Comparison of ENCODE assay signal across 9 cellular contexts in genomic region chr11:124745835-124746620, GRCh38. TPM values are rescaled to one million over a fixed set of nuclear protein-coding genes. Genes with fewer than 3 reads are reported as not detected.
DNase-seq lines count a peak whose midpoint lies in the region; ATAC-seq and TF ChIP-seq lines count a peak whose summit lies in the region.
"Had no signal": no experiment of that assay in that cellular context is flagged by ENCODE, and none has a peak within 500 bp of the region (broad histone marks: within the 10 kb centered on the region; RNA-seq: fewer than 3 reads in every experiment).

No MANE protein-coding gene starts in this region.

- peak in 1 of 5 donors; percentile 15 for DNase-seq in CD8-positive, alpha-beta memory T cell
- DNase-seq in activated naive CD4-positive, alpha-beta T cell treated with anti-CD3 and anti-CD28 coated beads, Interleukin-2, amount 50 U/mL, for 72 hours (ENCODE audit: low spot score in 2 of 2) = peak in 1 of 2 donors; percentile 47
- peak; percentile 40 for DNase-seq in iPS-NIHi7 (ENCODE audit: extremely low spot score)
- DNase-seq in stimulated activated CD4-positive, alpha-beta T cell treated with anti-CD3 and anti-CD28 coated beads, Interleukin-4, amount 100 ng/mL, for 4 hours = peak; percentile 10 to 27
- DNase-seq in T1000 (lab: John Stamatoyannopoulos, UW) = no peak
- DNase-seq in activated gamma-delta T cell (lab: John Stamatoyannopoulos, UW) = no peak

- H3K27me3 Mint-ChIP-seq in CD8-positive, alpha-beta memory T cell = peaks cover 14 to 19% of the 10 kb centered on the region in 2 donors

- POLR2A ChIA-PET in CD8-positive, alpha-beta memory T cell (lab: Charles Lee) = interaction anchor here (1.0 to 1.5 kb wide), 7 partner anchors 12 to 823 kb away, joined by 4 to 23 read pairs (median 7); partner anchors contain the start of genes EI24, MSANTD2, SIAE and SPA17

- no peaks in the 10 kb centered on the region for H3K27me3 ChIP-seq in CD8-positive, alpha-beta memory T cell (ENCODE audit: insufficient read depth, low read length, poor library complexity, severe bottlenecking)

- H3K9me3 Mint-ChIP-seq in CD8-positive, alpha-beta memory T cell = no peaks in the 10 kb centered on the region
- no peaks in the 10 kb centered on the region for H3K9me3 Mint-ChIP-seq in activated naive CD4-positive, alpha-beta T cell treated with anti-CD3 and anti-CD28 coated beads, Interleukin-2, amount 50 U/mL, for 72 hours

- H3K4me1 ChIP-seq in CD8-positive, alpha-beta memory T cell (ENCODE audit: insufficient read depth, low read length) = peaks cover 11% of the 10 kb centered on the region

- peak overlapping the region; percentile 90 to 97 (median 95) for H3K4me3 Mint-ChIP-seq in CD8-positive, alpha-beta memory T cell

- TF ChIP-seq CTCF in LNCAP (IDR thresholded peaks at IDR 0.05) = peak; percentile 36

- H3K4me3 ChIP-seq in CD8-positive, alpha-beta memory T cell (ENCODE audit: low read length) = peak overlapping the region; percentile 97

- ATAC-seq in GM21423 (IDR thresholded peaks at IDR 0.05; ENCODE audit: unreplicated experiment) = peak; percentile 24
- ATAC-seq in activated naive CD4-positive, alpha-beta T cell treated with anti-CD3 and anti-CD28 coated beads, Interleukin-2, amount 50 U/mL, for 72 hours = peak; percentile 13 to 23

- H3K9me3 ChIP-seq in CD8-positive, alpha-beta memory T cell (ENCODE audit: low read length) = no peaks in the 10 kb centered on the region

- peaks cover 0 to 6% (median 0%) of the 10 kb centered on the region in 3 donors for H3K36me3 Mint-ChIP-seq in CD8-positive, alpha-beta memory T cell
- H3K36me3 Mint-ChIP-seq in activated naive CD4-positive, alpha-beta T cell treated with anti-CD3 and anti-CD28 coated beads, Interleukin-2, amount 50 U/mL, for 72 hours = no peaks in the 10 kb centered on the region

- no peaks in the 10 kb centered on the region for H3K36me3 ChIP-seq in CD8-positive, alpha-beta memory T cell (ENCODE audit: insufficient read depth, low read length)

- CTCF ChIA-PET in CD8-positive, alpha-beta memory T cell (lab: Charles Lee) = interaction anchor here (0.5 to 6.2 kb wide), 26 partner anchors 9 to 123 kb away, joined by 3 to 73 read pairs (median 4); partner anchors contain the start of genes ESAM, MSANTD2, SIAE and SPA17

- peak overlapping the region; percentile 76 for H3K27ac ChIP-seq in CD8-positive, alpha-beta memory T cell (ENCODE audit: low read depth, low read length)

- peak overlapping the region; percentile 46 to 93 (median 90) for H3K27ac Mint-ChIP-seq in CD8-positive, alpha-beta memory T cell
- H3K27ac Mint-ChIP-seq in activated naive CD4-positive, alpha-beta T cell treated with anti-CD3 and anti-CD28 coated beads, Interleukin-2, amount 50 U/mL, for 72 hours = peak overlapping the region; percentile 11 to 25

- peaks cover 6 to 14% (median 7%) of the 10 kb centered on the region in 3 donors for H3K4me1 Mint-ChIP-seq in CD8-positive, alpha-beta memory T cell

RNA-seq across cellular contexts. Expression of gene VSIG2, which starts 6.0 kb away (rescaled TPM):
- under 1 TPM; 0.24 to 0.40 TPM for total RNA-seq in CD8-positive, alpha-beta memory T cell
- not detected for polyA plus RNA-seq in CD8-positive, alpha-beta memory T cell
- not detected for total RNA-seq in activated naive CD4-positive, alpha-beta T cell treated with anti-CD3 and anti-CD28 coated beads, Interleukin-2, amount 50 U/mL, for 72 hours
- total RNA-seq: RPMI7951 had no signal

RNA-seq across cellular contexts. Expression of gene NRGN, which starts 6.3 kb away (rescaled TPM):
- 1 to 10 TPM; 4.6 to 6.4 TPM for total RNA-seq in CD8-positive, alpha-beta memory T cell
- not detected for polyA plus RNA-seq in CD8-positive, alpha-beta memory T cell
- 10 to 100 TPM; 12.0 to 12.2 TPM for total RNA-seq in activated naive CD4-positive, alpha-beta T cell treated with anti-CD3 and anti-CD28 coated beads, Interleukin-2, amount 50 U/mL, for 72 hours

RNA-seq across cellular contexts. Expression of gene ESAM, which starts 16.1 kb away (rescaled TPM):
- total RNA-seq in CD8-positive, alpha-beta memory T cell = under 1 TPM; 0.35 to 0.77 TPM
- polyA plus RNA-seq in CD8-positive, alpha-beta memory T cell = not detected
- total RNA-seq in activated naive CD4-positive, alpha-beta T cell treated with anti-CD3 and anti-CD28 coated beads, Interleukin-2, amount 50 U/mL, for 72 hours = 1 to 10 TPM in 1 of 2 donors, under 1 TPM in 1; 0.36 to 1.7 TPM
- total RNA-seq: RPMI7951 had no signal

RNA-seq across cellular contexts. Expression of gene MSANTD2, which starts 54.2 kb away (rescaled TPM):
- total RNA-seq in CD8-positive, alpha-beta memory T cell = 10 to 100 TPM; 12.3 to 13.2 TPM
- polyA plus RNA-seq in CD8-positive, alpha-beta memory T cell = 4.4 TPM
- total RNA-seq in activated naive CD4-positive, alpha-beta T cell treated with anti-CD3 and anti-CD28 coated beads, Interleukin-2, amount 50 U/mL, for 72 hours = 1 to 10 TPM; 3.6 to 8.4 TPM

Comparison
In these comparisons a context has a peak if more than half of its experiments do, and no peak if none do; other contexts are left out.
1. DNase-seq: peak in iPS-NIHi7 (single experiment) and stimulated activated CD4-positive, alpha-beta T cell treated with anti-CD3 and anti-CD28 coated beads, Interleukin-4, amount 100 ng/mL, for 4 hours (2 of 2); none in T1000 (single experiment) and activated gamma-delta T cell (single experiment).